18 cellular contexts compared by ENCODE assay signal in the genomic region with DNA sequence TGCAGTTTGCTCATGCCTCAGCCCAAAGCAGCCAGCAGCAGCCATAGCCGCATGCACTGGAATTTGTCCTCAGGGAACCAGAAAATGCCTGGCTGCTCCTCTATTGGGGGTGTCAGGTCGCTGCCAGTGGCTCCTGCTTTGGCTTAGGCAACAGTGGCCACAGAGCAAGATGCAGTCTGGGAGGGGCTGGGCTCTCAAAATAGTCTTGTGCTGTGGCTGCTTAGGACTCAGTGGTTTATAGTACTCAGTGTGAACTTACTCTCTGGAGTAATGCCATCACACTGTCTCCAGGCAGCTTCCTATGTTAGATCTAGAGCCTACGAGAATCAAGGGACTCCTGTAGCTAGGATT. TPM values are rescaled to one million over a fixed set of nuclear protein-coding genes. Genes with fewer than 3 reads are reported as not detected.
DNase-seq lines count a peak whose midpoint lies in the region; ATAC-seq and TF ChIP-seq lines count a peak whose summit lies in the region.
"Had no signal": no experiment of that assay in that cellular context is flagged by ENCODE, and none has a peak within 500 bp of the region (broad histone marks: within the 10 kb centered on the region; RNA-seq: fewer than 3 reads in every experiment).

No MANE protein-coding gene starts in this region.

- intact Hi-C loops in CD8-positive, alpha-beta T cell (cut with DNase I, micrococcal nuclease) = loop anchor here in 1 of 2 experiments (5.0 kb wide), 1 partner anchor 151 kb away; a partner anchor contains a TSS
- intact Hi-C loops in right cardiac atrium (cut with DNase I) = no loop called here
- intact Hi-C loops in spleen (cut with DNase I; ENCODE audit: low total_unique reads) = no loop called here

- peaks cover 95% of the 10 kb centered on the region for H3K36me3 Mint-ChIP-seq in CD8-positive, alpha-beta T cell
- peaks cover 95% of the 10 kb centered on the region for H3K36me3 Mint-ChIP-seq in activated naive CD8-positive, alpha-beta T cell treated with anti-CD3 and anti-CD28 coated beads for 36 hours

- H3K4me2 ChIP-seq in osteoblast (ENCODE audit: insufficient read depth, low read length) = no peak overlapping the region
- H3K4me2 ChIP-seq: BLaER1 had no signal

- H3K9me3 Mint-ChIP-seq in CD8-positive, alpha-beta T cell = peaks cover 9% of the 10 kb centered on the region
- H3K9me3 Mint-ChIP-seq in activated naive CD8-positive, alpha-beta T cell treated with anti-CD3 and anti-CD28 coated beads for 36 hours = peaks cover 48% of the 10 kb centered on the region

- no peak for DNase-seq in CD8-positive, alpha-beta T cell
- DNase-seq in activated naive CD8-positive, alpha-beta T cell treated with anti-CD3 and anti-CD28 coated beads for 36 hours = no peak
- DNase-seq in right cardiac atrium (peak in 2 of 3 donors; percentile 32 to 44), osteoblast (ENCODE audit: insufficient read length, low spot score, missing footprints) (no peak), spleen (no peak)
- DNase-seq in effector CD4-positive, alpha-beta T cell = no peak
- DNase-seq: activated CD4-positive, alpha-beta memory T cell treated with anti-CD3 and anti-CD28 coated beads, Interleukin-2, amount 10 ng/mL, durations not matched to agents 7 days and 5 days; amniotic stem cell; HFFc6; NCI-H187 treated with DMSO at 0.1 percent for 48 hours; sigmoid colon; stimulated activated CD4-positive, alpha-beta T cell treated with anti-CD3 and anti-CD28 coated beads, Interleukin-4, amount 100 ng/mL, for 1 hour; stimulated activated CD8-positive, alpha-beta memory T cell treated with anti-CD3 and anti-CD28 coated beads, Interleukin-4, amount 100 ng/mL, for 48 hours had no signal

- no peak for TF ChIP-seq CTCF in CD8-positive, alpha-beta T cell (IDR thresholded peaks at IDR 0.05)
- TF ChIP-seq CTCF in osteoblast (IDR thresholded peaks at IDR 0.05; ENCODE audit: extremely low read depth, low read depth, low read length) = no peak
- no peak for TF ChIP-seq CTCF in spleen (IDR thresholded peaks at IDR 0.05 in 8 of 11, conservative IDR thresholded peaks at IDR 0.05 in 3 of 11)

- ATAC-seq in CD8-positive, alpha-beta T cell = peak; percentile 43
- ATAC-seq in right cardiac atrium (peak; percentile 69 to 73), GM21360 (IDR thresholded peaks at IDR 0.05; ENCODE audit: unreplicated experiment) (no peak), GM19463 (IDR thresholded peaks at IDR 0.05; ENCODE audit: unreplicated experiment) (no peak)
- ATAC-seq: gastroesophageal sphincter had no signal

- no peak overlapping the region for H3K4me3 ChIP-seq in CD8-positive, alpha-beta T cell (ENCODE audit: low read depth, low read length)
- no peak overlapping the region for H3K4me3 ChIP-seq in right cardiac atrium (ENCODE audit: low read length)
- H3K4me3 ChIP-seq in osteoblast (ENCODE audit: insufficient read depth, low read length) = no peak overlapping the region
- no peak overlapping the region for H3K4me3 ChIP-seq in spleen
- H3K4me3 ChIP-seq: BLaER1, gastroesophageal sphincter, lung, sigmoid colon had no signal

- peaks cover 24% of the 10 kb centered on the region for H3K36me3 ChIP-seq in CD8-positive, alpha-beta T cell (ENCODE audit: insufficient read depth, low read length)
- no peaks in the 10 kb centered on the region for H3K36me3 ChIP-seq in osteoblast (ENCODE audit: insufficient read depth, low read length)
- H3K36me3 ChIP-seq in spleen = peaks cover 0 to 91% (median 41%) of the 10 kb centered on the region in 6 donors

- peak overlapping the region; percentile 38 for H3K4me3 Mint-ChIP-seq in CD8-positive, alpha-beta T cell
- no peak overlapping the region for H3K4me3 Mint-ChIP-seq in activated naive CD8-positive, alpha-beta T cell treated with anti-CD3 and anti-CD28 coated beads for 36 hours
- H3K4me3 Mint-ChIP-seq: activated CD4-positive, alpha-beta memory T cell treated with anti-CD3 and anti-CD28 coated beads, Interleukin-2, amount 10 ng/mL, durations not matched to agents 7 days and 5 days; HFFc6 had no signal

- H3K27me3 ChIP-seq in CD8-positive, alpha-beta T cell (ENCODE audit: insufficient read depth, low read length) = no peaks in the 10 kb centered on the region
- no peaks in the 10 kb centered on the region for H3K27me3 ChIP-seq in right cardiac atrium (ENCODE audit: control insufficient read depth, insufficient read depth)
- no peaks in the 10 kb centered on the region for H3K27me3 ChIP-seq in osteoblast (ENCODE audit: insufficient read depth, low read length)
- no peaks in the 10 kb centered on the region for H3K27me3 ChIP-seq in spleen (replicated peaks in 1 of 7)
- H3K27me3 ChIP-seq: BLaER1, gastroesophageal sphincter, sigmoid colon had no signal

- H3K27me3 Mint-ChIP-seq in CD8-positive, alpha-beta T cell (ENCODE audit: low read depth) = no peaks in the 10 kb centered on the region
- no peaks in the 10 kb centered on the region for H3K27me3 Mint-ChIP-seq in activated naive CD8-positive, alpha-beta T cell treated with anti-CD3 and anti-CD28 coated beads for 36 hours
- H3K27me3 Mint-ChIP-seq: activated CD4-positive, alpha-beta memory T cell treated with anti-CD3 and anti-CD28 coated beads, Interleukin-2, amount 10 ng/mL, durations not matched to agents 7 days and 5 days had no signal

- no peaks in the 10 kb centered on the region for H3K79me2 ChIP-seq in osteoblast (ENCODE audit: insufficient read depth, low read length)

- no peak overlapping the region for H3K27ac ChIP-seq in CD8-positive, alpha-beta T cell (ENCODE audit: low read depth, low read length)
- H3K27ac ChIP-seq in right cardiac atrium (ENCODE audit: low read length) (peak overlapping the region; percentile 1), osteoblast (ENCODE audit: low read depth, low read length) (no peak overlapping the region), spleen (peak overlapping the region in 2 of 8 donors; percentile 12 to 23)
- H3K27ac ChIP-seq: BLaER1, gastroesophageal sphincter, sigmoid colon had no signal

- no peaks in the 10 kb centered on the region for H4K20me1 ChIP-seq in osteoblast (ENCODE audit: insufficient read depth, low read length)
- H4K20me1 ChIP-seq: BLaER1 had no signal

- 50% methylated on average over 3 of the region's 3 CpGs for WGBS in right cardiac atrium
- WGBS in spleen, 5 donors = 82 to 98% (median 91%) methylated on average over 3 of the region's 3 CpGs

- CTCF ChIA-PET in CD8-positive, alpha-beta T cell (lab: Charles Lee) = no interaction called here

- H2AFZ ChIP-seq in osteoblast (ENCODE audit: low read length) = peak overlapping the region; percentile 37

- POLR2A ChIA-PET in CD8-positive, alpha-beta T cell (lab: Charles Lee) = interaction anchor here (1.0 kb wide), 1 partner anchor 17 kb away, joined by 3 read pairs; no protein-coding TSS in a partner anchor

- H3K27ac Mint-ChIP-seq in CD8-positive, alpha-beta T cell = peak overlapping the region; percentile 25
- peak overlapping the region; percentile 59 for H3K27ac Mint-ChIP-seq in activated naive CD8-positive, alpha-beta T cell treated with anti-CD3 and anti-CD28 coated beads for 36 hours
- H3K27ac Mint-ChIP-seq: HFFc6 had no signal

- TF ChIP-seq POLR2A in spleen (IDR thresholded peaks at IDR 0.05) = no peak

- H3K4me1 ChIP-seq in CD8-positive, alpha-beta T cell (ENCODE audit: insufficient read depth, low read length) = peaks cover 83% of the 10 kb centered on the region
- H3K4me1 ChIP-seq in right cardiac atrium (ENCODE audit: control insufficient read depth, insufficient read depth, low read length) = no peaks in the 10 kb centered on the region
- H3K4me1 ChIP-seq in osteoblast (ENCODE audit: insufficient read depth, low read length) = no peaks in the 10 kb centered on the region
- peaks cover 0 to 75% (median 17%) of the 10 kb centered on the region in 6 donors for H3K4me1 ChIP-seq in spleen
- H3K4me1 ChIP-seq: BLaER1, sigmoid colon had no signal

- H3K9me3 ChIP-seq in CD8-positive, alpha-beta T cell (ENCODE audit: low read length) = no peaks in the 10 kb centered on the region
- H3K9me3 ChIP-seq in right cardiac atrium (ENCODE audit: control insufficient read depth, low read length) (no peaks in the 10 kb centered on the region), osteoblast (ENCODE audit: low read depth, low read length) (no peaks in the 10 kb centered on the region), spleen (peaks cover 0 to 11% (median 5%) of the 10 kb centered on the region in 8 donors)
- H3K9me3 ChIP-seq: sigmoid colon had no signal

- peaks cover 89% of the 10 kb centered on the region for H3K4me1 Mint-ChIP-seq in CD8-positive, alpha-beta T cell (ENCODE audit: low read depth)
- H3K4me1 Mint-ChIP-seq in activated naive CD8-positive, alpha-beta T cell treated with anti-CD3 and anti-CD28 coated beads for 36 hours = peaks cover 83% of the 10 kb centered on the region

RNA-seq across cellular contexts. Expression of a gene that starts 25.1 kb away (rescaled TPM):
- total RNA-seq in CD8-positive, alpha-beta T cell = 100 to 1,000 TPM; 256 to 261 TPM
- total RNA-seq in activated naive CD8-positive, alpha-beta T cell treated with anti-CD3 and anti-CD28 coated beads for 36 hours = 10 to 100 TPM; 84.0 to 84.1 TPM
- 10 to 100 TPM; 57.9 to 93.4 (median 67.9) TPM for total RNA-seq in right cardiac atrium
- polyA plus RNA-seq in right cardiac atrium = 39.7 TPM
- total RNA-seq in osteoblast = 5.6 and 9.0 TPM in 2 replicates
- total RNA-seq in spleen = 100 to 1,000 TPM in 5 of 7 donors, 10 to 100 TPM in 2; 97.0 to 229 (median 116) TPM
- 10 to 100 TPM; 28.5 to 41.1 (median 28.5) TPM for polyA plus RNA-seq in spleen

Comparison
In these comparisons a context has a peak if more than half of its experiments do, and no peak if none do; other contexts are left out.
1. ATAC-seq: peak in CD8-positive, alpha-beta T cell (single experiment) and right cardiac atrium (2 of 2); none in GM21360 (single experiment) and GM19463 (single experiment).
2. DNase-seq: peak in right cardiac atrium (2 of 3); none in CD8-positive, alpha-beta T cell (0 of 7), activated naive CD8-positive, alpha-beta T cell treated with anti-CD3 and anti-CD28 coated beads for 36 hours (single experiment), osteoblast (single experiment), effector CD4-positive, alpha-beta T cell (single experiment) and spleen (single experiment).